ENCODE assay signal across 9 cellular contexts in the genomic region with DNA sequence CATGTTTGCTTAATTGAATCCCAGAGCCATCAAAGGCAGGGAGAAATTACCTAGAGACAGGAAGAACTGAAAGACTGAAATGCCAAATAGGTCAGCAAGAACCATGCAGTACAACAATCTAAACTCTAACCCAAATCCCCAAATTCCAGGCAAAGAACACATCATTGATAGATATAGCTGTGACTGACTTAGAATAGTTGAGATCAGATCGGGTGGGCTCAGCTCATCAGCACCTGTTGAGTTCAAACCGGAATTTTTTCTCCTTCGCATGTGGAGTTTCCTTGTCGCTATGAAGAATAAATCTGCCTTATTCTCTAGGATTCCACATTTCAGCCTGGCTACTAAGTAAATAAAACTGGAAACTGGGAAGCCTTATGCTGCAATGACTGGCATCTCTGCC. TPM values are rescaled to one million over a fixed set of nuclear protein-coding genes. Genes with fewer than 3 reads are reported as not detected.
DNase-seq lines count a peak whose midpoint lies in the region; ATAC-seq and TF ChIP-seq lines count a peak whose summit lies in the region.
"Had no signal": no experiment of that assay in that cellular context is flagged by ENCODE, and none has a peak within 500 bp of the region (broad histone marks: within the 10 kb centered on the region; RNA-seq: fewer than 3 reads in every experiment).

No MANE protein-coding gene starts in this region.

- H3K4me2 ChIP-seq in OCI-LY7 (ENCODE audit: low read length) = peak overlapping the region; percentile 91

- H3K79me2 ChIP-seq in OCI-LY7 (ENCODE audit: insufficient read depth, low read depth, low read length) = peaks cover 35% of the 10 kb centered on the region

- peak overlapping the region; percentile 92 for H2AFZ ChIP-seq in OCI-LY7 (ENCODE audit: low read length)

- POLR2A ChIA-PET in CD4-positive, alpha-beta T cell (lab: Charles Lee) = no interaction called here
- POLR2A ChIA-PET in OCI-LY7 (lab: Charles Lee) = no interaction called here

- H3K4me3 Mint-ChIP-seq in CD4-positive, alpha-beta T cell = peak overlapping the region; percentile 99
- peak overlapping the region; percentile 100 for H3K4me3 Mint-ChIP-seq in osteocyte (ENCODE audit: unreplicated experiment)

- no peaks in the 10 kb centered on the region for H3K9me3 ChIP-seq in CD4-positive, alpha-beta T cell (ENCODE audit: control insufficient read depth, low read length)
- no peaks in the 10 kb centered on the region for H3K9me3 ChIP-seq in OCI-LY7 (ENCODE audit: low read length)

- H3K4me1 ChIP-seq in OCI-LY7 (ENCODE audit: insufficient read depth, low read length, poor library complexity, severe bottlenecking) = peaks cover 27% of the 10 kb centered on the region

- H3K4me3 ChIP-seq in OCI-LY7 (ENCODE audit: low read depth, low read length, poor library complexity, severe bottlenecking) (peak overlapping the region; percentile 96), epithelial cell of proximal tubule (ENCODE audit: low read depth, low read length) (peak overlapping the region; percentile 86)

- no peaks in the 10 kb centered on the region for H3K27me3 Mint-ChIP-seq in CD4-positive, alpha-beta T cell
- H3K27me3 Mint-ChIP-seq in osteocyte (ENCODE audit: unreplicated experiment) = no peaks in the 10 kb centered on the region

- no peak for ATAC-seq in CD4-positive, alpha-beta T cell (ENCODE audit: poor library complexity)
- ATAC-seq in GM21576 (IDR thresholded peaks at IDR 0.05; ENCODE audit: unreplicated experiment) (no peak), GM18909 (IDR thresholded peaks at IDR 0.05; ENCODE audit: poor library complexity, unreplicated experiment) (no peak), GM18502 (IDR thresholded peaks at IDR 0.05; ENCODE audit: poor library complexity, unreplicated experiment) (no peak)

- peak overlapping the region; percentile 90 for H3K27ac Mint-ChIP-seq in CD4-positive, alpha-beta T cell
- peak overlapping the region; percentile 98 for H3K27ac Mint-ChIP-seq in osteocyte (ENCODE audit: unreplicated experiment)

- H3K36me3 Mint-ChIP-seq in CD4-positive, alpha-beta T cell (ENCODE audit: low read depth) = peaks cover 15% of the 10 kb centered on the region
- H3K36me3 Mint-ChIP-seq in osteocyte (ENCODE audit: unreplicated experiment) = peaks cover 2% of the 10 kb centered on the region

- CTCF ChIA-PET in CD4-positive, alpha-beta T cell (lab: Charles Lee) = no interaction called here
- CTCF ChIA-PET in OCI-LY7 (lab: Charles Lee; ENCODE audit: unreplicated experiment) = no interaction called here

- H3K27ac ChIP-seq in CD4-positive, alpha-beta T cell (ENCODE audit: low read depth, low read length) = no peak overlapping the region
- H3K27ac ChIP-seq in OCI-LY7 (ENCODE audit: low read depth, low read length, poor library complexity, severe bottlenecking) = no peak overlapping the region

- no peak for DNase-seq in CD4-positive, alpha-beta T cell
- DNase-seq in OCI-LY7 (ENCODE audit: low spot score) (no peak), epithelial cell of proximal tubule (ENCODE audit: low read depth) (no peak), osteocyte (ENCODE audit: extremely low spot score, unreplicated experiment) (no peak), NCI-H2227 treated with DMSO at 0.1 percent for 48 hours (lab: John Stamatoyannopoulos, UW) (no peak)
- DNase-seq: NCI-H1436 treated with DMSO at 0.1 percent for 48 hours had no signal

- H3K27me3 ChIP-seq in CD4-positive, alpha-beta T cell (ENCODE audit: control insufficient read depth, insufficient read depth, low read length) = no peaks in the 10 kb centered on the region

- no peaks in the 10 kb centered on the region for H3K9me2 ChIP-seq in OCI-LY7 (ENCODE audit: insufficient read depth, low read length)

- H3K36me3 ChIP-seq in OCI-LY7 (ENCODE audit: insufficient read depth, low read length) = peaks cover 8% of the 10 kb centered on the region

- H4K20me1 ChIP-seq in OCI-LY7 (ENCODE audit: insufficient read depth, low read length) = peaks cover 25% of the 10 kb centered on the region

- no peaks in the 10 kb centered on the region for H3K9me3 Mint-ChIP-seq in CD4-positive, alpha-beta T cell
- H3K9me3 Mint-ChIP-seq in osteocyte (ENCODE audit: unreplicated experiment) = no peaks in the 10 kb centered on the region

- intact Hi-C loops in CD4-positive, alpha-beta T cell (cut with DNase I, micrococcal nuclease) = no loop called here
- intact Hi-C loops in OCI-LY7 (cut with micrococcal nuclease; ENCODE audit: unreplicated experiment) = no loop called here

- BruUV-seq in OCI-LY7 (replicated peaks; lab: Mats Ljungman, UMichigan) = TSS peak; percentile 49

- no peak for TF ChIP-seq CTCF in CD4-positive, alpha-beta T cell (IDR thresholded peaks at IDR 0.05)
- no peak for TF ChIP-seq CTCF in OCI-LY7 (conservative IDR thresholded peaks at IDR 0.05; ENCODE audit: low read length)
- no peak for TF ChIP-seq CTCF in epithelial cell of proximal tubule (conservative IDR thresholded peaks at IDR 0.05; ENCODE audit: low read depth, low read length)
- TF ChIP-seq CTCF in osteocyte (IDR thresholded peaks at IDR 0.05) = no peak

- peaks cover 66% of the 10 kb centered on the region for H3K4me1 Mint-ChIP-seq in CD4-positive, alpha-beta T cell (ENCODE audit: low read depth)
- H3K4me1 Mint-ChIP-seq in osteocyte (ENCODE audit: unreplicated experiment) = peaks cover 43% of the 10 kb centered on the region

RNA-seq across cellular contexts. Expression of gene ANKMY2, which starts 1.4 kb away (rescaled TPM):
- 1 to 10 TPM; 3.3 to 5.1 TPM for total RNA-seq in CD4-positive, alpha-beta T cell
- total RNA-seq in OCI-LY7 (2014; rRNA removed; shearing (Covaris generic)) = 10.3 and 11.9 TPM in 2 replicates
- total RNA-seq in OCI-LY7 (2022) (13.0 and 15.2 TPM in 2 replicates), epithelial cell of proximal tubule (12.9 and 13.2 TPM in 2 replicates), osteocyte (16.9 TPM in 2 replicates)

RNA-seq across cellular contexts. Expression of gene BZW2, which starts 1.8 kb away (rescaled TPM):
- 10 to 100 TPM; 15.1 to 17.2 TPM for total RNA-seq in CD4-positive, alpha-beta T cell
- total RNA-seq in OCI-LY7 (2014; rRNA removed; shearing (Covaris generic)) = 66.8 and 84.9 TPM in 2 replicates
- total RNA-seq in OCI-LY7 (2022) (75.2 and 81.6 TPM in 2 replicates), epithelial cell of proximal tubule (102 and 148 TPM in 2 replicates), osteocyte (60.9 and 61.3 TPM in 2 replicates)
